ENCODE assay signal across 4 cellular contexts in genomic region chr4:69223277-69223676, GRCh38. TPM values are rescaled to one million over a fixed set of nuclear protein-coding genes. Genes with fewer than 3 reads are reported as not detected.
"Had no signal": no experiment of that assay in that cellular context is flagged by ENCODE, and none has a peak within 500 bp of the region (broad histone marks: within the 10 kb centered on the region; RNA-seq: fewer than 3 reads in every experiment).

No MANE protein-coding gene starts in this region.

RNA-seq across cellular contexts. Expression of gene UGT2B11, which starts 8.7 kb away (rescaled TPM):
- total RNA-seq: GM23248, H9, HT-29 had no signal
- polyA plus RNA-seq: GM23248, IgD-negative memory B cell had no signal

RNA-seq across cellular contexts. Expression of gene UGT2B28, which starts 57.0 kb away (rescaled TPM):
- total RNA-seq: GM23248, H9, HT-29 had no signal
- polyA plus RNA-seq: GM23248, IgD-negative memory B cell had no signal
